ENCODE assay signal across 26 cellular contexts in the genomic region with DNA sequence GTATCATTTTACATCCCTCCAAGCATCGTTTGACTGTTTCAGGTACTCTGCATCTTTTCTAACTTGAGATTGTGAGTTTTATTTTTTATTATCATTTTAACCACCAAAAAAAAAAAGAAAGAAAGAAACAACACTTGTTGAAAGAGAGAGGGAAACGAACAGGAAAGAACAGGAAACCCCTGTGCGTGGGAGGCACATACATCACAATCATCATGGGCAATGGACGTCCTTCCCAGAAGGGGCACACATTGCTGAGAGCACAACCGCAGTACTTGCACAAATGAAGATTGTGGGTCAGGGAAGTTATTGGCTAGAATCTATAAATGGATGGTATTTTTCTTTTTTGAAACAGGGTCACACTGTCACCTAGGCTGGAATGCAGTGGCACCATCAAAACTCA. TPM values are rescaled to one million over a fixed set of nuclear protein-coding genes. Genes with fewer than 3 reads are reported as not detected.
"Had no signal": no experiment of that assay in that cellular context is flagged by ENCODE, and none has a peak within 500 bp of the region (broad histone marks: within the 10 kb centered on the region; RNA-seq: fewer than 3 reads in every experiment).

No MANE protein-coding gene starts in this region.

- H3K4me3 ChIP-seq: ascending aorta, colonic mucosa, lung, spleen, tibial nerve, uterus had no signal

- H3K9me3 Mint-ChIP-seq: activated naive CD4-positive, alpha-beta T cell treated with anti-CD3 and anti-CD28 coated beads, Interleukin-2, amount 50 U/mL, for 24 hours; central memory CD8-positive, alpha-beta T cell; endodermal cell; T-cell had no signal

- H3K27ac ChIP-seq: ascending aorta, colonic mucosa, epithelial cell of prostate, foreskin keratinocyte, spleen, tibial nerve, uterus, VCaP had no signal

- H3K27me3 ChIP-seq: ascending aorta, colonic mucosa, tibial nerve, uterus had no signal

- H3K4me3 Mint-ChIP-seq: activated naive CD4-positive, alpha-beta T cell treated with anti-CD3 and anti-CD28 coated beads, Interleukin-2, amount 50 U/mL, for 24 hours; central memory CD8-positive, alpha-beta T cell; endodermal cell; T-cell had no signal

- H3K4me1 Mint-ChIP-seq: central memory CD8-positive, alpha-beta T cell; endodermal cell had no signal

- H3K27ac Mint-ChIP-seq: activated naive CD4-positive, alpha-beta T cell treated with anti-CD3 and anti-CD28 coated beads, Interleukin-2, amount 50 U/mL, for 24 hours; endodermal cell had no signal

- H3K9me3 ChIP-seq: ascending aorta, colonic mucosa, SK-N-SH, spleen, tibial nerve, uterus had no signal

- H3K36me3 ChIP-seq: ascending aorta, colonic mucosa, spleen, tibial nerve, uterus had no signal

- DNase-seq: activated CD4-positive, CD25-positive, alpha-beta regulatory T cell treated with anti-CD3 and anti-CD28 coated beads, Interleukin-2, amount 50 U/mL, for 72 hours; colonic mucosa; endodermal cell; foreskin keratinocyte; hippocampal formation; left cardiac atrium; retina; SK-N-SH; spleen; stimulated activated CD8-positive, alpha-beta memory T cell treated with anti-CD3 and anti-CD28 coated beads, Interleukin-4, amount 100 ng/mL, for 48 hours; stimulated activated naive CD4-positive, alpha-beta T cell treated with Interleukin-2 at 50 U/mL for 16 hours; T-cell; T1000; uterus had no signal

- H3K4me1 ChIP-seq: ascending aorta, colonic mucosa, foreskin keratinocyte, spleen, tibial nerve, uterus had no signal

- H3K36me3 Mint-ChIP-seq: activated naive CD4-positive, alpha-beta T cell treated with anti-CD3 and anti-CD28 coated beads, Interleukin-2, amount 50 U/mL, for 24 hours; T-cell had no signal

- H3K27me3 Mint-ChIP-seq: activated naive CD4-positive, alpha-beta T cell treated with anti-CD3 and anti-CD28 coated beads, Interleukin-2, amount 50 U/mL, for 24 hours had no signal

- ATAC-seq: foreskin keratinocyte, left cardiac atrium, T-cell had no signal

RNA-seq across cellular contexts. Expression of a gene that starts 1.7 kb away (rescaled TPM):
- total RNA-seq: activated CD8-positive, alpha-beta memory T cell treated with anti-CD3 and anti-CD28 coated beads for 36 hours; ascending aorta; endodermal cell; foreskin keratinocyte; left cardiac atrium; omental fat pad; posterior vena cava; tibial nerve; uterus had no signal
- polyA plus RNA-seq: foreskin keratinocyte, SK-N-SH had no signal

RNA-seq across cellular contexts. Expression of a gene that starts 31.8 kb away (rescaled TPM):
- total RNA-seq: activated CD8-positive, alpha-beta memory T cell treated with anti-CD3 and anti-CD28 coated beads for 36 hours; ascending aorta; colonic mucosa; endodermal cell; foreskin keratinocyte; left cardiac atrium; lung; omental fat pad; posterior vena cava; spleen; tibial nerve; uterus had no signal
- polyA plus RNA-seq: adipose tissue, foreskin keratinocyte, lung, SK-N-SH, spleen had no signal

RNA-seq across cellular contexts. Expression of a gene that starts 42.6 kb away (rescaled TPM):
- total RNA-seq: activated CD8-positive, alpha-beta memory T cell treated with anti-CD3 and anti-CD28 coated beads for 36 hours; ascending aorta; colonic mucosa; endodermal cell; foreskin keratinocyte; left cardiac atrium; lung; omental fat pad; posterior vena cava; spleen; T-cell; tibial nerve; uterus had no signal
- polyA plus RNA-seq: adipose tissue, foreskin keratinocyte, lung, neural cell, SK-N-SH, spleen had no signal
